Comparison of ENCODE assay signal across 1 cellular context in genomic region chr11:66966351-66966750, GRCh38.
TF ChIP-seq lines count a peak whose summit lies in the region.

No MANE protein-coding gene starts in this region.

TF ChIP-seq in IMR-90, 13 proteins besides CTCF, POLR2A, EP300 and RAD21 (continued from another document):
- TF ChIP-seq RCOR1 (IDR thresholded peaks at IDR 0.05; ENCODE audit: insufficient replicate concordance, low read length) (no peak), MXI1 (IDR thresholded peaks at IDR 0.05; ENCODE audit: borderline replicate concordance, low read depth, low read length) (no peak), FOS (IDR thresholded peaks at IDR 0.05; ENCODE audit: low read depth, low read length) (no peak), RFX5 (IDR thresholded peaks at IDR 0.05; ENCODE audit: low read depth, low read length) (no peak)
- TF ChIP-seq, protein P1, sequence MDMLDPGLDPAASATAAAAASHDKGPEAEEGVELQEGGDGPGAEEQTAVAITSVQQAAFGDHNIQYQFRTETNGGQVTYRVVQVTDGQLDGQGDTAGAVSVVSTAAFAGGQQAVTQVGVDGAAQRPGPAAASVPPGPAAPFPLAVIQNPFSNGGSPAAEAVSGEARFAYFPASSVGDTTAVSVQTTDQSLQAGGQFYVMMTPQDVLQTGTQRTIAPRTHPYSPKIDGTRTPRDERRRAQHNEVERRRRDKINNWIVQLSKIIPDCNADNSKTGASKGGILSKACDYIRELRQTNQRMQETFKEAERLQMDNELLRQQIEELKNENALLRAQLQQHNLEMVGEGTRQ (IDR thresholded peaks at IDR 0.05; ENCODE audit: low read depth, low read length): no peak
- TF ChIP-seq, protein P2, sequence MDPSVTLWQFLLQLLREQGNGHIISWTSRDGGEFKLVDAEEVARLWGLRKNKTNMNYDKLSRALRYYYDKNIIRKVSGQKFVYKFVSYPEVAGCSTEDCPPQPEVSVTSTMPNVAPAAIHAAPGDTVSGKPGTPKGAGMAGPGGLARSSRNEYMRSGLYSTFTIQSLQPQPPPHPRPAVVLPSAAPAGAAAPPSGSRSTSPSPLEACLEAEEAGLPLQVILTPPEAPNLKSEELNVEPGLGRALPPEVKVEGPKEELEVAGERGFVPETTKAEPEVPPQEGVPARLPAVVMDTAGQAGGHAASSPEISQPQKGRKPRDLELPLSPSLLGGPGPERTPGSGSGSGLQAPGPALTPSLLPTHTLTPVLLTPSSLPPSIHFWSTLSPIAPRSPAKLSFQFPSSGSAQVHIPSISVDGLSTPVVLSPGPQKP (IDR thresholded peaks at IDR 0.05; ENCODE audit: borderline replicate concordance, low read depth, low read length): no peak
